20 cellular contexts compared by ENCODE assay signal in genomic region chr11:70552441-70553150, GRCh38.
DNase-seq lines count a peak whose midpoint lies in the region; ATAC-seq, FAIRE-seq and TF ChIP-seq lines count a peak whose summit lies in the region.
"Had no signal": no experiment of that assay in that cellular context is flagged by ENCODE, and none has a peak within 500 bp of the region (broad histone marks: within the 10 kb centered on the region; RNA-seq: fewer than 3 reads in every experiment).

No MANE protein-coding gene starts in this region.

- no peak for ATAC-seq in Right ventricle myocardium inferior
- ATAC-seq in left cardiac atrium = no peak
- ATAC-seq in GM21423 (IDR thresholded peaks at IDR 0.05; ENCODE audit: unreplicated experiment) = no peak
- ATAC-seq: Panc1, SK-N-SH treated with all-trans-retinoic acid at 6 μM for 48 hours had no signal

- DNase-seq in Right ventricle myocardium inferior (ENCODE audit: missing footprints) (peak; percentile 45), left cardiac atrium (no peak), NCI-H82 (lab: John Stamatoyannopoulos, UW) (peak; percentile 93), left kidney (ENCODE audit: low read depth, low spot score) (peak; percentile 79), retinal pigment epithelial cell (ENCODE audit: low read depth) (peak; percentile 97), NCI-H1048 (lab: John Stamatoyannopoulos, UW) (no peak), frontal cortex (ENCODE audit: low spot score in 2 of 2) (no peak)
- DNase-seq: DMS153, GOT3, MG63, NCI-H1930, NCI-H2171 treated with DMSO at 0.1 percent for 48 hours, NCI-H446 treated with DMSO at 0.1 percent for 48 hours, NCI-H774, SHP77 had no signal

- FAIRE-seq in frontal cortex (lab: Jason Lieb, UNC) = no peak
- FAIRE-seq: A204.1, GM12892 had no signal

- TF ChIP-seq CTCF in retinal pigment epithelial cell (conservative IDR thresholded peaks at IDR 0.05; ENCODE audit: low read depth, low read length) = no peak

- no peak overlapping the region for H3K4me3 ChIP-seq in retinal pigment epithelial cell (ENCODE audit: low read length)
- H3K4me3 ChIP-seq: MG63 had no signal

- intact Hi-C loops in Right ventricle myocardium inferior (cut with DNase I) = no loop called here
- intact Hi-C loops in left cardiac atrium (cut with DNase I) = no loop called here

Comparison
In these comparisons a context has a peak if more than half of its experiments do, and no peak if none do; other contexts are left out.
1. DNase-seq: peak in Right ventricle myocardium inferior (single experiment), NCI-H82 (single experiment), left kidney (single experiment) and retinal pigment epithelial cell (single experiment); none in left cardiac atrium (single experiment), NCI-H1048 (single experiment) and frontal cortex (0 of 2).